ENCODE assay signal across 8 cellular contexts in genomic region chr19:43950834-43951626, GRCh38. TPM values are rescaled to one million over a fixed set of nuclear protein-coding genes. Genes with fewer than 3 reads are reported as not detected.
DNase-seq lines count a peak whose midpoint lies in the region; ATAC-seq and TF ChIP-seq lines count a peak whose summit lies in the region.

Gene ZNF221 (plus strand): TSS chr19:43951228. CDS start chr19:43962727, 11,499 bp downstream.

- ATAC-seq in GM21723 (IDR thresholded peaks at IDR 0.05; ENCODE audit: unreplicated experiment), result peak; percentile 92

- H3K36me3 Mint-ChIP-seq in neural crest cell (ENCODE audit: low read depth), result peaks cover 40% of the 10 kb centered on the region

- H3K4me3 Mint-ChIP-seq in neural crest cell, result peak within 1 kb of the TSS; percentile 99

- H3K4me1 Mint-ChIP-seq in neural crest cell, result peaks cover 16% of the 10 kb centered on the region

- DNase-seq in DMS79 treated with DMSO at 0.1 percent for 48 hours (lab: John Stamatoyannopoulos, UW) (peak; percentile 91), Kasumi-1 (lab: John Stamatoyannopoulos, UW) (peak; percentile 87 to 88), RPMI8226 (peak; percentile 84), foreskin melanocyte (peak; percentile 97), neural crest cell (ENCODE audit: low read depth, low spot score) (peak; percentile 79), stromal cell of bone marrow (ENCODE audit: low read depth) (peak; percentile 98)
- DNase-seq in activated naive CD4-positive, alpha-beta T cell treated with Interleukin-2 at 50 U/mL for 16 hours, result peak; percentile 64

- H3K9me3 Mint-ChIP-seq in neural crest cell, result peaks cover 39% of the 10 kb centered on the region

- peak within 1 kb of the TSS; percentile 94 for H3K27ac Mint-ChIP-seq in neural crest cell (ENCODE audit: unreplicated experiment)

- peaks cover 34% of the 10 kb centered on the region for H3K27me3 Mint-ChIP-seq in neural crest cell (ENCODE audit: low read depth)

- peak; percentile 59 for TF ChIP-seq CTCF in neural crest cell (conservative IDR thresholded peaks at IDR 0.05)

RNA-seq across cellular contexts. Expression of gene ZNF221, which starts in this region (rescaled TPM):
- total RNA-seq in neural crest cell, result 11.6 and 14.3 TPM in 2 replicates

Comparison
In these comparisons a context has a peak if more than half of its experiments do, and no peak if none do; other contexts are left out.
1. Peak in every context shown above with its lines: DNase-seq and ATAC-seq.